ENCODE assay signal across 8 cellular contexts in the genomic region with DNA sequence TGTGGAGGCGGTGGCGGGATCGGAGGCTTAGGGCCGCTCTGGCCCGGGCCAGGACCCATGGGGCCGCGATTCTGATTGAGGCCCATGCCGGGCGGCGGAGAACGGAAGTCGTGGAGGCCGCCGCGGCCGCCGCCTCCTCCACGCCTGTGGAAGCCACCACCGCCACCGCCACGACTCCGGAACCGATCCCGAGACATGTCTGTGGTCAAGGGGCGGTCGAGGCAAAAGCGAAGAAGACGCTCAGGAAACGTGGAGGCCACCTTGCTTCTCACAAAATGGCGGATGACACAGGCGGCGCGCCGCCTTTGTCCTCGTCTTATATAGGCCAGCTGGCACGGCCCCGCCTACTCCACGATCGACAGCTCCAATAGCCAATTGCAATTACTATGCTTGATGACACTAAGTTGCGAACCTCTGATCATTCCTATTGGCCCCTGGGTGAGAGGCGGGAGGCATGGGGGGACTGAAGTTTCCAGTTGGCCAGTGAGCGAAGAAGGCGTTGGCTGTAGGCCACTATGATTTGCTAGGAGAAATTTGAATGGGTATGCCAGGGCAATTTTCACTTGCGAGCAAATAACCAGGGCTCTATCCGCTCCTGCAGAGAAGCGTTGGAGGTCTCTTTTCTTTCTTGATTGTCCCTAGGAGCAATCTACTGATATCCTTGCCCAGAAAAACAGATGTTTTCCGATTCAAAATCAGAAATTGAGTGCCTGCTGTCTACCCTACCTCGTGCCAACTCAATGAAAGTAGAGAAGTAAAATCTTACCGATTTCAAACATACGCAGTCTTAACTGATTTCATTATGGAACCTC.
DNase-seq lines count a peak whose midpoint lies in the region; ATAC-seq lines count a peak whose summit lies in the region.

Gene SFPQ, minus strand, starts transcription at position 293 of the 812 bp plus-strand sequence. Its CDS starts 96 bp downstream, at position 197.

- DNase-seq in C1 segment of cervical spinal cord (lab: John Stamatoyannopoulos, UW) (peak; percentile 58 to 98 (median 95)), NCI-H748 (lab: John Stamatoyannopoulos, UW; ENCODE audit: unreplicated experiment) (peak; percentile 97), dedifferentiated amniotic fluid mesenchymal stem cell (ENCODE audit: extremely low spot score) (peak; percentile 99), left kidney (ENCODE audit: low read depth, low spot score) (peak; percentile 99)
- peak; percentile 97 for DNase-seq in activated CD4-positive, alpha-beta T cell treated with anti-CD3 and anti-CD28 coated beads, Interleukin-2, amount 50 U/mL, for 1 hour
- DNase-seq in stimulated activated CD4-positive, alpha-beta T cell treated with anti-CD3 and anti-CD28 coated beads, Interleukin-2, amount 100 ng/mL, for 24 hours = peak; percentile 96 to 98

- ATAC-seq in GM19351 (IDR thresholded peaks at IDR 0.05; ENCODE audit: unreplicated experiment) = peak; percentile 95
- peak; percentile 91 for ATAC-seq in HG03521 (IDR thresholded peaks at IDR 0.05; ENCODE audit: unreplicated experiment)

Comparison
In these comparisons a context has a peak if more than half of its experiments do, and no peak if none do; other contexts are left out.
1. Peak in every context shown above with its lines: DNase-seq and ATAC-seq.